Comparison of ENCODE assay signal across 16 cellular contexts in the genomic region with DNA sequence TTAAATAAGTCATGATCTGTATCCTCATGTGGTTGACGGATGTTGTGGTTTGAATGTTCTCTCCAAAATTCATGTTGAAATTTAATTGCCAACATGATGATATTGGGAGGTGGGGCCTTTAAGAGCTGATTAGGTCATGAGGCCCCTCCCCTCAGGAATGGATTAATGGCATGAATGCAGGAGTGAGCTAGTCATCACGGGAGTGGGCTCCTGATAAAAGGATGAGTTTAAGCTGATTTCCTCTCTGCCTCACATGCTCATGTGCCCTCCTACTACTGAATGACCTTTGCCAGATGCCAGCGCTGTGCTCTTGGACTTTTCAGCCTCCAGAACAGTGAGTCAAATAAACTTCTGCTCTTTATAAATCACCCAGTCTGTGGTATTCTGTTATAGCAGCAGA.
DNase-seq lines count a peak whose midpoint lies in the region; ATAC-seq and TF ChIP-seq lines count a peak whose summit lies in the region.
"Had no signal": no experiment of that assay in that cellular context is flagged by ENCODE, and none has a peak within 500 bp of the region (broad histone marks: within the 10 kb centered on the region; RNA-seq: fewer than 3 reads in every experiment).

No MANE protein-coding gene starts in this region.

- H3K27me3 ChIP-seq in esophagus squamous epithelium: no peaks in the 10 kb centered on the region
- H3K27me3 ChIP-seq in H7 (ENCODE audit: control insufficient read depth, insufficient read depth, low read length): no peaks in the 10 kb centered on the region

- no peak for TF ChIP-seq POLR2A in esophagus squamous epithelium (IDR thresholded peaks at IDR 0.05)

- no peaks in the 10 kb centered on the region for H3K36me3 Mint-ChIP-seq in activated naive CD8-positive, alpha-beta T cell treated with anti-CD3 and anti-CD28 coated beads, Interleukin-2, amount 50 U/mL, for 24 hours (ENCODE audit: low read depth)
- H3K36me3 Mint-ChIP-seq in activated naive CD8-positive, alpha-beta T cell treated with anti-CD3 and anti-CD28 coated beads for 36 hours: peaks cover 3% of the 10 kb centered on the region
- peaks cover 26% of the 10 kb centered on the region for H3K36me3 Mint-ChIP-seq in stimulated activated memory B cell treated with anti-CD40 and anti-IgM and Interleukin-4, amounts not matched to agents 10 μg/mL and 1 μg/mL and 100 μg/mL, for 72 hours

- peak; percentile 65 for ATAC-seq in activated naive CD8-positive, alpha-beta T cell treated with anti-CD3 and anti-CD28 coated beads, Interleukin-2, amount 50 U/mL, for 24 hours
- peak; percentile 47 for ATAC-seq in stimulated activated memory B cell treated with anti-CD40 and anti-IgM and Interleukin-4, amounts not matched to agents 10 μg/mL and 1 μg/mL and 100 μg/mL, for 72 hours

- no peaks in the 10 kb centered on the region for H3K4me1 Mint-ChIP-seq in activated naive CD8-positive, alpha-beta T cell treated with anti-CD3 and anti-CD28 coated beads, Interleukin-2, amount 50 U/mL, for 24 hours
- H3K4me1 Mint-ChIP-seq in activated naive CD8-positive, alpha-beta T cell treated with anti-CD3 and anti-CD28 coated beads for 36 hours: peaks cover 2% of the 10 kb centered on the region
- peaks cover 28% of the 10 kb centered on the region for H3K4me1 Mint-ChIP-seq in stimulated activated memory B cell treated with anti-CD40 and anti-IgM and Interleukin-4, amounts not matched to agents 10 μg/mL and 1 μg/mL and 100 μg/mL, for 72 hours

- H3K9me3 ChIP-seq in esophagus squamous epithelium: no peaks in the 10 kb centered on the region

- in situ Hi-C loops in SK-MEL-5 (cut with HindIII; ENCODE audit: low pct_unique_long_range_greater_than_20kb, low sequenced_read_pairs): no loop called here

- H3K4me3 ChIP-seq in fibroblast of the aortic adventitia (ENCODE audit: low read depth, low read length): no peak overlapping the region
- H3K4me3 ChIP-seq in esophagus squamous epithelium: no peak overlapping the region
- no peak overlapping the region for H3K4me3 ChIP-seq in H7 (ENCODE audit: insufficient read depth, low read depth, low read length)

- TF ChIP-seq CTCF in fibroblast of the aortic adventitia (IDR thresholded peaks at IDR 0.05; ENCODE audit: insufficient read depth, low read length) (no peak), esophagus squamous epithelium (IDR thresholded peaks at IDR 0.05) (no peak)

- no peaks in the 10 kb centered on the region for H3K4me1 ChIP-seq in esophagus squamous epithelium

- H3K27me3 Mint-ChIP-seq in activated naive CD8-positive, alpha-beta T cell treated with anti-CD3 and anti-CD28 coated beads, Interleukin-2, amount 50 U/mL, for 24 hours: no peaks in the 10 kb centered on the region
- H3K27me3 Mint-ChIP-seq in activated naive CD8-positive, alpha-beta T cell treated with anti-CD3 and anti-CD28 coated beads for 36 hours: no peaks in the 10 kb centered on the region
- no peaks in the 10 kb centered on the region for H3K27me3 Mint-ChIP-seq in stimulated activated memory B cell treated with anti-CD40 and anti-IgM and Interleukin-4, amounts not matched to agents 10 μg/mL and 1 μg/mL and 100 μg/mL, for 72 hours
- H3K27me3 Mint-ChIP-seq: CD4-positive, alpha-beta memory T cell had no signal

- intact Hi-C loops in esophagus squamous epithelium (cut with DNase I): no loop called here

- H3K4me3 Mint-ChIP-seq in activated naive CD8-positive, alpha-beta T cell treated with anti-CD3 and anti-CD28 coated beads, Interleukin-2, amount 50 U/mL, for 24 hours: no peak overlapping the region
- H3K4me3 Mint-ChIP-seq in activated naive CD8-positive, alpha-beta T cell treated with anti-CD3 and anti-CD28 coated beads for 36 hours: no peak overlapping the region
- no peak overlapping the region for H3K4me3 Mint-ChIP-seq in stimulated activated memory B cell treated with anti-CD40 and anti-IgM and Interleukin-4, amounts not matched to agents 10 μg/mL and 1 μg/mL and 100 μg/mL, for 72 hours
- H3K4me3 Mint-ChIP-seq: CD4-positive, alpha-beta memory T cell; T-helper 1 cell treated with Interleukin-12 subunit alpha and Interleukin-12 subunit beta and Interleukin-4 antibody, amounts not matched to agents 30 μg/mL and 1 μg/mL, for 36 hours had no signal

- 47 to 53% methylated on average over 2 to 3 of the region's 3 CpGs for WGBS in esophagus squamous epithelium, 2 donors

- no peaks in the 10 kb centered on the region for H3K9me3 Mint-ChIP-seq in activated naive CD8-positive, alpha-beta T cell treated with anti-CD3 and anti-CD28 coated beads, Interleukin-2, amount 50 U/mL, for 24 hours
- H3K9me3 Mint-ChIP-seq in activated naive CD8-positive, alpha-beta T cell treated with anti-CD3 and anti-CD28 coated beads for 36 hours: no peaks in the 10 kb centered on the region
- no peaks in the 10 kb centered on the region for H3K9me3 Mint-ChIP-seq in stimulated activated memory B cell treated with anti-CD40 and anti-IgM and Interleukin-4, amounts not matched to agents 10 μg/mL and 1 μg/mL and 100 μg/mL, for 72 hours
- H3K9me3 Mint-ChIP-seq: CD4-positive, alpha-beta memory T cell; T-helper 1 cell treated with Interleukin-12 subunit alpha and Interleukin-12 subunit beta and Interleukin-4 antibody, amounts not matched to agents 30 μg/mL and 1 μg/mL, for 36 hours had no signal

- H3K27ac Mint-ChIP-seq in activated naive CD8-positive, alpha-beta T cell treated with anti-CD3 and anti-CD28 coated beads, Interleukin-2, amount 50 U/mL, for 24 hours: no peak overlapping the region
- no peak overlapping the region for H3K27ac Mint-ChIP-seq in activated naive CD8-positive, alpha-beta T cell treated with anti-CD3 and anti-CD28 coated beads for 36 hours
- H3K27ac Mint-ChIP-seq in stimulated activated memory B cell treated with anti-CD40 and anti-IgM and Interleukin-4, amounts not matched to agents 10 μg/mL and 1 μg/mL and 100 μg/mL, for 72 hours: peak overlapping the region; percentile 1
- H3K27ac Mint-ChIP-seq: T-helper 1 cell treated with Interleukin-12 subunit alpha and Interleukin-12 subunit beta and Interleukin-4 antibody, amounts not matched to agents 30 μg/mL and 1 μg/mL, for 36 hours had no signal

- H3K36me3 ChIP-seq in esophagus squamous epithelium (peaks cover 0 to 6% (median 0%) of the 10 kb centered on the region in 3 donors), H7 (replicated peaks; ENCODE audit: control insufficient read depth, insufficient read depth, low read length) (no peaks in the 10 kb centered on the region)

- no peak for DNase-seq in activated naive CD8-positive, alpha-beta T cell treated with anti-CD3 and anti-CD28 coated beads, Interleukin-2, amount 50 U/mL, for 24 hours
- DNase-seq in activated naive CD8-positive, alpha-beta T cell treated with anti-CD3 and anti-CD28 coated beads for 36 hours: no peak
- DNase-seq in SK-MEL-5 (ENCODE audit: low read depth, low spot score) (peak; percentile 87), fibroblast of the aortic adventitia (ENCODE audit: low read depth) (peak; percentile 57), pons (ENCODE audit: low spot score) (no peak), esophagus squamous epithelium (lab: John Stamatoyannopoulos, UW) (no peak), H7 (no peak)
- DNase-seq: 8988T; activated CD4-positive, CD25-positive, alpha-beta regulatory T cell; activated naive CD4-positive, alpha-beta T cell; CD4-positive, alpha-beta memory T cell; MV-4-11; stimulated activated CD4-positive, alpha-beta T cell treated with anti-CD3 and anti-CD28 coated beads, Interleukin-4, amount 100 ng/mL, for 4 hours; trophoblast cell had no signal

- H3K27ac ChIP-seq in esophagus squamous epithelium: no peak overlapping the region

Comparison
In these comparisons a context has a peak if more than half of its experiments do, and no peak if none do; other contexts are left out.
1. DNase-seq: peak in SK-MEL-5 (single experiment) and fibroblast of the aortic adventitia (single experiment); none in activated naive CD8-positive, alpha-beta T cell treated with anti-CD3 and anti-CD28 coated beads, Interleukin-2, amount 50 U/mL, for 24 hours (single experiment), activated naive CD8-positive, alpha-beta T cell treated with anti-CD3 and anti-CD28 coated beads for 36 hours (single experiment), pons (single experiment), esophagus squamous epithelium (single experiment) and H7 (single experiment).